ENCODE assay signal across 19 cellular contexts in the genomic region with DNA sequence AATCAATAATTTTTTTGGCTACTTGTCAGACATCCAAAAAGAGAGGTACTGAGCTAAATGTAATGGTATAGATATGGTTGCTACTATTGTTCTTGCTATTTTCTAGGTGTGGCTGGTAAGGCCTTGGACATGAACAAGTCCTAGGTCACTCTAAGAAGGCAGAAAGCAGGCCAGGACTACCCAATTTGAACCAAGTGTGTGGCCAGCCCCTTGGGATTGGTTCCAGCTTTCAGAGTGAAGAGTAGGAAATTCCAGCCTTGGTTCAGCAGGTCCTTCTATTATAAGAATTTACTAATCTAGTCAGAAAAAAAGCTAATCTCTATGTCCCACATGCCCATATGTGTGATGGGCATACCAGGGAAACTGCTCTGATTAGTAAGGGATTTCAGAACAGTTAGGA.
DNase-seq lines count a peak whose midpoint lies in the region; ATAC-seq and TF ChIP-seq lines count a peak whose summit lies in the region.
"Had no signal": no experiment of that assay in that cellular context is flagged by ENCODE, and none has a peak within 500 bp of the region (broad histone marks: within the 10 kb centered on the region; RNA-seq: fewer than 3 reads in every experiment).

No MANE protein-coding gene starts in this region.

- H3K27me3 ChIP-seq in upper lobe of right lung: peaks cover 3% of the 10 kb centered on the region
- H3K27me3 ChIP-seq: BLaER1 had no signal

- H3K9me3 ChIP-seq in upper lobe of right lung: no peaks in the 10 kb centered on the region
- H3K9me3 ChIP-seq: BLaER1, Caco-2 had no signal

- no peak overlapping the region for H3K27ac ChIP-seq in upper lobe of right lung
- H3K27ac ChIP-seq: BLaER1, C4-2B, GM23248 had no signal

- no peak for DNase-seq in activated naive CD4-positive, alpha-beta T cell treated with Interleukin-2 at 50 U/mL for 16 hours
- DNase-seq in immature natural killer cell (no peak), upper lobe of right lung (no peak), posterior vena cava (ENCODE audit: low spot score) (no peak), occipital lobe (lab: John Stamatoyannopoulos, UW) (no peak), SHP77 treated with DMSO at 0.1 percent for 48 hours (lab: John Stamatoyannopoulos, UW) (no peak)
- DNase-seq in natural killer cell treated with Interleukin-12 subunit alpha and Interleukin-12 subunit beta and Interleukin-15 and Interleukin-18, amount 100 ng/mL, for 72 hours (ENCODE audit: low spot score): no peak
- DNase-seq: Caco-2; CD4-positive, CD25-positive, alpha-beta regulatory T cell; CD8-positive, alpha-beta T cell; DMS153; DND-41; GM23248; H9 had no signal

- no peak overlapping the region for H3K4me3 ChIP-seq in upper lobe of right lung
- H3K4me3 ChIP-seq: BLaER1, GM23248 had no signal

- H3K4me1 ChIP-seq in upper lobe of right lung: no peaks in the 10 kb centered on the region
- H3K4me1 ChIP-seq: Caco-2 had no signal

- TF ChIP-seq CTCF in upper lobe of right lung (IDR thresholded peaks at IDR 0.05): no peak

- ATAC-seq in natural killer cell treated with Interleukin-12 subunit alpha and Interleukin-12 subunit beta and Interleukin-15 and Interleukin-18, amount 100 ng/mL, for 72 hours: no peak
- ATAC-seq in upper lobe of right lung: peak; percentile 12
- ATAC-seq: CD8-positive, alpha-beta T cell; HCT116 had no signal

- no peaks in the 10 kb centered on the region for H3K36me3 ChIP-seq in upper lobe of right lung
- H3K36me3 ChIP-seq: BLaER1 had no signal

- H3K27ac Mint-ChIP-seq in activated naive CD4-positive, alpha-beta T cell treated with anti-CD3 and anti-CD28 coated beads, Interleukin-2, amount 50 U/mL, for 24 hours: no peak overlapping the region
- H3K27ac Mint-ChIP-seq in immature natural killer cell: peak overlapping the region; percentile 90 to 97 (median 96)
- H3K27ac Mint-ChIP-seq in natural killer cell treated with Interleukin-12 subunit alpha and Interleukin-12 subunit beta and Interleukin-15 and Interleukin-18, amount 100 ng/mL, for 72 hours: peak overlapping the region; percentile 86 to 100
- H3K27ac Mint-ChIP-seq: B cell; CD4-positive, CD25-positive, alpha-beta regulatory T cell; CD8-positive, alpha-beta T cell; H9 had no signal

- H3K4me1 Mint-ChIP-seq in activated naive CD4-positive, alpha-beta T cell treated with anti-CD3 and anti-CD28 coated beads, Interleukin-2, amount 50 U/mL, for 24 hours: peaks cover 4% of the 10 kb centered on the region
- peaks cover 89 to 100% of the 10 kb centered on the region in 2 donors for H3K4me1 Mint-ChIP-seq in immature natural killer cell
- H3K4me1 Mint-ChIP-seq in natural killer cell treated with Interleukin-12 subunit alpha and Interleukin-12 subunit beta and Interleukin-15 and Interleukin-18, amount 100 ng/mL, for 72 hours (ENCODE audit: low read depth in 2 of 2): peaks cover 66 to 77% of the 10 kb centered on the region in 2 donors
- H3K4me1 Mint-ChIP-seq: B cell; CD4-positive, CD25-positive, alpha-beta regulatory T cell had no signal

- H3K4me3 Mint-ChIP-seq in activated naive CD4-positive, alpha-beta T cell treated with anti-CD3 and anti-CD28 coated beads, Interleukin-2, amount 50 U/mL, for 24 hours: peak overlapping the region; percentile 47
- H3K4me3 Mint-ChIP-seq in immature natural killer cell: peak overlapping the region; percentile 47 to 98 (median 54)
- peak overlapping the region; percentile 66 for H3K4me3 Mint-ChIP-seq in natural killer cell treated with Interleukin-12 subunit alpha and Interleukin-12 subunit beta and Interleukin-15 and Interleukin-18, amount 100 ng/mL, for 72 hours
- H3K4me3 Mint-ChIP-seq: B cell; CD4-positive, CD25-positive, alpha-beta regulatory T cell; CD8-positive, alpha-beta T cell; H9 had no signal

- H3K27me3 Mint-ChIP-seq in activated naive CD4-positive, alpha-beta T cell treated with anti-CD3 and anti-CD28 coated beads, Interleukin-2, amount 50 U/mL, for 24 hours: no peaks in the 10 kb centered on the region
- H3K27me3 Mint-ChIP-seq in immature natural killer cell (ENCODE audit: low read depth in 3 of 3): peaks cover 3 to 20% (median 17%) of the 10 kb centered on the region in 3 donors
- H3K27me3 Mint-ChIP-seq in natural killer cell treated with Interleukin-12 subunit alpha and Interleukin-12 subunit beta and Interleukin-15 and Interleukin-18, amount 100 ng/mL, for 72 hours: no peaks in the 10 kb centered on the region
- H3K27me3 Mint-ChIP-seq: CD4-positive, CD25-positive, alpha-beta regulatory T cell had no signal

- intact Hi-C loops in upper lobe of right lung (cut with DNase I) (no loop called here), posterior vena cava (cut with DNase I) (no loop called here)

- no peaks in the 10 kb centered on the region for H3K36me3 Mint-ChIP-seq in activated naive CD4-positive, alpha-beta T cell treated with anti-CD3 and anti-CD28 coated beads, Interleukin-2, amount 50 U/mL, for 24 hours
- H3K36me3 Mint-ChIP-seq in immature natural killer cell: peaks cover 0 to 2% (median 0%) of the 10 kb centered on the region in 3 donors
- H3K36me3 Mint-ChIP-seq in natural killer cell treated with Interleukin-12 subunit alpha and Interleukin-12 subunit beta and Interleukin-15 and Interleukin-18, amount 100 ng/mL, for 72 hours: no peaks in the 10 kb centered on the region
- H3K36me3 Mint-ChIP-seq: CD4-positive, CD25-positive, alpha-beta regulatory T cell; CD8-positive, alpha-beta T cell had no signal

- no peaks in the 10 kb centered on the region for H3K9me3 Mint-ChIP-seq in activated naive CD4-positive, alpha-beta T cell treated with anti-CD3 and anti-CD28 coated beads, Interleukin-2, amount 50 U/mL, for 24 hours
- H3K9me3 Mint-ChIP-seq in immature natural killer cell: no peaks in the 10 kb centered on the region
- no peaks in the 10 kb centered on the region for H3K9me3 Mint-ChIP-seq in natural killer cell treated with Interleukin-12 subunit alpha and Interleukin-12 subunit beta and Interleukin-15 and Interleukin-18, amount 100 ng/mL, for 72 hours
- H3K9me3 Mint-ChIP-seq: CD4-positive, CD25-positive, alpha-beta regulatory T cell; CD8-positive, alpha-beta T cell; H9 had no signal
